ENCODE assay signal across 15 cellular contexts in genomic region chr16:17312100-17312732, GRCh38.
DNase-seq lines count a peak whose midpoint lies in the region; ATAC-seq and TF ChIP-seq lines count a peak whose summit lies in the region.
"Had no signal": no experiment of that assay in that cellular context is flagged by ENCODE, and none has a peak within 500 bp of the region (broad histone marks: within the 10 kb centered on the region; RNA-seq: fewer than 3 reads in every experiment).

No MANE protein-coding gene starts in this region.

- 69% methylated on average over 8 of the region's 8 CpGs for WGBS in suprapubic skin

- H3K4me1 ChIP-seq in left lung (peaks cover 3 to 4% of the 10 kb centered on the region in 2 donors), suprapubic skin (peaks cover 25% of the 10 kb centered on the region)
- H3K4me1 ChIP-seq: SJSA1 had no signal

- no peaks in the 10 kb centered on the region for H3K9me3 ChIP-seq in left lung
- H3K9me3 ChIP-seq in suprapubic skin = no peaks in the 10 kb centered on the region
- H3K9me3 ChIP-seq: neutrophil, SJSA1 had no signal

- no peak for TF ChIP-seq EP300 in suprapubic skin (IDR thresholded peaks at IDR 0.05)

- H3K36me3 ChIP-seq in left lung (no peaks in the 10 kb centered on the region), suprapubic skin (no peaks in the 10 kb centered on the region)
- H3K36me3 ChIP-seq: neutrophil, SJSA1 had no signal

- intact Hi-C loops in left lung (cut with DNase I) = no loop called here

- H3K27ac ChIP-seq in left lung (no peak overlapping the region), suprapubic skin (peak overlapping the region; percentile 78)
- H3K27ac ChIP-seq: 22Rv1, neutrophil, SJSA1 had no signal

- H3K27me3 ChIP-seq in left lung (no peaks in the 10 kb centered on the region), suprapubic skin (no peaks in the 10 kb centered on the region)
- H3K27me3 ChIP-seq: neutrophil, SJSA1 had no signal

- H3K4me3 ChIP-seq in left lung = no peak overlapping the region
- no peak overlapping the region for H3K4me3 ChIP-seq in suprapubic skin
- H3K4me3 ChIP-seq: SJSA1 had no signal

- no peak for TF ChIP-seq CTCF in left lung (IDR thresholded peaks at IDR 0.05)
- TF ChIP-seq CTCF in suprapubic skin (IDR thresholded peaks at IDR 0.05) = no peak

- no peak for TF ChIP-seq POLR2A in suprapubic skin (IDR thresholded peaks at IDR 0.05)

- peak; percentile 39 for DNase-seq in NK-92 treated with Interleukin-12 subunit alpha and Interleukin-12 subunit beta, amount 100 ng/mL, for 24 hours (lab: John Stamatoyannopoulos, UW)
- DNase-seq in NK-92 (lab: John Stamatoyannopoulos, UW; ENCODE audit: unreplicated experiment) = no peak
- DNase-seq in astrocyte of the hippocampus (ENCODE audit: low read depth, low spot score) = peak; percentile 30
- DNase-seq in left lung = no peak
- no peak for DNase-seq in suprapubic skin (ENCODE audit: low spot score in 2 of 2)
- DNase-seq in SW 1271 (lab: John Stamatoyannopoulos, UW) = no peak
- DNase-seq: activated CD4-positive, alpha-beta T cell treated with anti-CD3 and anti-CD28 coated beads for 36 hours; activated naive CD4-positive, alpha-beta T cell treated with anti-CD3 and anti-CD28 coated beads, Interleukin-2, amount 50 U/mL, for 16 hours; effector CD4-positive, alpha-beta T cell; stimulated activated CD4-positive, alpha-beta T cell treated with anti-CD3 and anti-CD28 coated beads, Interleukin-2, amount 100 ng/mL, for 24 hours had no signal

- ATAC-seq in left lung = peak; percentile 65
- no peak for ATAC-seq in HG03045 (IDR thresholded peaks at IDR 0.05; ENCODE audit: unreplicated experiment)
- ATAC-seq in HG02840 (IDR thresholded peaks at IDR 0.05; ENCODE audit: low FRiP score, unreplicated experiment) = no peak
- ATAC-seq: activated CD4-positive, alpha-beta T cell treated with anti-CD3 and anti-CD28 coated beads for 36 hours had no signal

Comparison
In these comparisons a context has a peak if more than half of its experiments do, and no peak if none do; other contexts are left out.
1. DNase-seq: peak in NK-92 treated with Interleukin-12 subunit alpha and Interleukin-12 subunit beta, amount 100 ng/mL, for 24 hours (single experiment) and astrocyte of the hippocampus (single experiment); none in NK-92 (single experiment), left lung (0 of 2), suprapubic skin (0 of 2) and SW 1271 (0 of 2).